In genomic region chr6:110826236-110827129, GRCh38 we compare ENCODE assay signal across 12 cellular contexts. TPM values are rescaled to one million over a fixed set of nuclear protein-coding genes. Genes with fewer than 3 reads are reported as not detected.
DNase-seq lines count a peak whose midpoint lies in the region; ATAC-seq, FAIRE-seq and TF ChIP-seq lines count a peak whose summit lies in the region.
"Had no signal": no experiment of that assay in that cellular context is flagged by ENCODE, and none has a peak within 500 bp of the region (broad histone marks: within the 10 kb centered on the region; RNA-seq: fewer than 3 reads in every experiment).

No MANE protein-coding gene starts in this region.

- RAD21 ChIA-PET in GM12878 (lab: Charles Lee; ENCODE audit: unreplicated experiment): interaction anchor here (0.6 to 0.7 kb wide), 3 partner anchors 97 to 335 kb away, joined by 4 to 6 read pairs (median 4); no protein-coding TSS in a partner anchor

- no peaks in the 10 kb centered on the region for H3K79me2 ChIP-seq in GM12878 (ENCODE audit: control insufficient read depth, insufficient read depth, low read length)

- in situ Hi-C loops in KBM-7 (cut with MboI; ENCODE audit: low pct_unique_long_range_greater_than_20kb, low sequenced_read_pairs) (no loop called here), GM12878 (cut with MboI) (no loop called here)

- SMC1A ChIA-PET in GM12878 (lab: Charles Lee; ENCODE audit: uncharacterized antibody, unreplicated experiment): interaction anchor here (1.1 kb wide), 2 partner anchors 10 to 51 kb away, joined by 3 to 5 read pairs; no protein-coding TSS in a partner anchor

- CTCF ChIA-PET in GM12878 (lab: Yijun Ruan, JAX): interaction anchor here (0.6 to 1.4 kb wide), 2 partner anchors 52 to 104 kb away, joined by 3 to 4 read pairs; no protein-coding TSS in a partner anchor

- H3K4me2 ChIP-seq in GM12878 (ENCODE audit: control insufficient read depth, insufficient read depth): no peak overlapping the region

- H3K4me3 ChIP-seq in GM12878: no peak overlapping the region
- peak overlapping the region in 1 of 3 donors; percentile 41 for H3K4me3 ChIP-seq in liver (ENCODE audit: low read depth in 1 of 3, low read length in 3 of 3)
- H3K4me3 ChIP-seq in suprapubic skin: no peak overlapping the region
- H3K4me3 ChIP-seq in WERI-Rb-1 (ENCODE audit: low read depth, low read length): no peak overlapping the region

- DNase-seq in KBM-7: peak; percentile 54
- DNase-seq in GM12878 (ENCODE audit: low read depth, low spot score): no peak
- DNase-seq in suprapubic skin (ENCODE audit: low spot score in 2 of 2): no peak
- no peak for DNase-seq in SW480 (ENCODE audit: low spot score)
- DNase-seq in WERI-Rb-1: no peak
- DNase-seq in NAMALWA (ENCODE audit: low spot score): no peak
- DNase-seq: activated CD4-positive, alpha-beta T cell treated with anti-CD3 and anti-CD28 coated beads, Interleukin-2, amount 50 U/mL, for 4 hours; activated naive CD8-positive, alpha-beta T cell treated with anti-CD3 and anti-CD28 coated beads for 36 hours; NCI-H146 had no signal

- TF ChIP-seq POLR2A in GM12878 (IDR thresholded peaks at IDR 0.05; ENCODE audit: low read depth, low read length): no peak
- no peak for TF ChIP-seq POLR2A in suprapubic skin (IDR thresholded peaks at IDR 0.05)

- no TSS peak for BruUV-seq in GM12878 (replicated peaks; lab: Mats Ljungman, UMichigan)

- no peak for TF ChIP-seq RAD21 in GM12878 (IDR thresholded peaks at IDR 0.05; ENCODE audit: insufficient read depth, low read depth, low read length)
- peak in 1 of 2 donors; percentile 14 for TF ChIP-seq RAD21 in liver (IDR thresholded peaks at IDR 0.05)

- TF ChIP-seq EP300 in GM12878 (IDR thresholded peaks at IDR 0.05; ENCODE audit: borderline replicate concordance in 1 of 2, control insufficient read depth in 1 of 2, low read depth in 2 of 2, low read length in 2 of 2) (no peak), suprapubic skin (IDR thresholded peaks at IDR 0.05) (no peak)

- POLR2A ChIA-PET in GM12878 (lab: Charles Lee): interaction anchor here (2.4 kb wide), 1 partner anchor 11 kb away, joined by 7 read pairs; the partner anchor contains the start of gene CDK19

- FAIRE-seq in GM12878 (lab: Jason Lieb, UNC): no peak

- intact Hi-C loops in GM12878 (cut with micrococcal nuclease; ENCODE audit: unreplicated experiment): no loop called here

- no peaks in the 10 kb centered on the region for H3K36me3 ChIP-seq in GM12878 (ENCODE audit: control insufficient read depth in 2 of 2, insufficient read depth in 2 of 2, low read length in 1 of 2)
- H3K36me3 ChIP-seq in liver (ENCODE audit: control insufficient read depth in 4 of 4, insufficient read depth in 3 of 4, low read depth in 1 of 4, low read length in 3 of 4): no peaks in the 10 kb centered on the region
- no peaks in the 10 kb centered on the region for H3K36me3 ChIP-seq in suprapubic skin
- no peaks in the 10 kb centered on the region for H3K36me3 ChIP-seq in WERI-Rb-1

- peak overlapping the region; percentile 41 for H2AFZ ChIP-seq in GM12878 (ENCODE audit: control insufficient read depth, low read depth, low read length)

- H3K9ac ChIP-seq in GM12878 (ENCODE audit: control insufficient read depth, insufficient read depth, low read length): no peak overlapping the region
- no peak overlapping the region for H3K9ac ChIP-seq in liver (ENCODE audit: low read depth in 1 of 2, low read length in 2 of 2)

- H3K9me3 ChIP-seq in GM12878 (replicated peaks; ENCODE audit: control insufficient read depth, insufficient read depth, low read length) (no peaks in the 10 kb centered on the region), liver (ENCODE audit: control insufficient read depth in 4 of 4, low read length in 3 of 4) (no peaks in the 10 kb centered on the region), suprapubic skin (no peaks in the 10 kb centered on the region), WERI-Rb-1 (ENCODE audit: severe bottlenecking) (no peaks in the 10 kb centered on the region)

- TF ChIP-seq CTCF in GM12878 (IDR thresholded peaks at IDR 0.05 in 2 of 3, conservative IDR thresholded peaks at IDR 0.05 in 1 of 3; ENCODE audit: control insufficient read depth in 2 of 3, extremely low read depth in 1 of 3, insufficient read depth in 1 of 3, low read depth in 3 of 3, low read length in 3 of 3) (no peak), liver (IDR thresholded peaks at IDR 0.05; ENCODE audit: low read depth, low read length, missing input control) (no peak), suprapubic skin (IDR thresholded peaks at IDR 0.05) (no peak), WERI-Rb-1 (IDR thresholded peaks at IDR 0.05; ENCODE audit: low read depth, low read length) (no peak)

- ATAC-seq in GM12878 (no peak; the same call in 2 of the 3 replicates), GM18517 (IDR thresholded peaks at IDR 0.05; ENCODE audit: unreplicated experiment) (no peak)
- ATAC-seq: Panc1 had no signal

- H3K27me3 ChIP-seq in GM12878 (replicated peaks in 1 of 2; ENCODE audit: control insufficient read depth in 2 of 2, insufficient read depth in 2 of 2, low read length in 1 of 2): no peaks in the 10 kb centered on the region
- no peaks in the 10 kb centered on the region for H3K27me3 ChIP-seq in liver (ENCODE audit: control insufficient read depth in 4 of 4, insufficient read depth in 4 of 4, low read length in 3 of 4)
- H3K27me3 ChIP-seq in suprapubic skin: no peaks in the 10 kb centered on the region
- H3K27me3 ChIP-seq in WERI-Rb-1 (ENCODE audit: insufficient read depth, low read depth, severe bottlenecking): no peaks in the 10 kb centered on the region

- H3K27ac ChIP-seq in GM12878 (ENCODE audit: control insufficient read depth, insufficient read depth) (no peak overlapping the region), liver (ENCODE audit: low read depth in 1 of 2, low read length in 2 of 2) (peak overlapping the region in 1 of 2 donors; percentile 26), suprapubic skin (peak overlapping the region; percentile 58), WERI-Rb-1 (no peak overlapping the region)

- 83% methylated on average over 8 of the region's 9 CpGs for WGBS in GM12878 (ENCODE audit: insufficient coverage, insufficient replicate concordance, low lambda C conversion rate, missing lambda C conversion rate)
- 65% methylated on average over 9 of the region's 9 CpGs for whole genome bisulfite sequencing in liver
- WGBS in suprapubic skin: 60% methylated on average over 9 of the region's 9 CpGs

- no peaks in the 10 kb centered on the region for H3K4me1 ChIP-seq in GM12878 (ENCODE audit: control insufficient read depth, insufficient read depth, low read length)
- H3K4me1 ChIP-seq in liver (ENCODE audit: control insufficient read depth in 4 of 4, insufficient read depth in 4 of 4, low read length in 3 of 4): peaks cover 0 to 16% (median 7%) of the 10 kb centered on the region in 4 donors
- H3K4me1 ChIP-seq in suprapubic skin: peaks cover 17% of the 10 kb centered on the region

- no peaks in the 10 kb centered on the region for H4K20me1 ChIP-seq in GM12878 (ENCODE audit: control insufficient read depth, insufficient read depth)

TF ChIP-seq in GM12878, 131 proteins besides CTCF, POLR2A, EP300 and RAD21 (continues in another document):
- TF ChIP-seq SMAD1 (IDR thresholded peaks at IDR 0.05; ENCODE audit: low read depth, partially characterized antibody) (no peak), MTA3 (IDR thresholded peaks at IDR 0.05; ENCODE audit: borderline replicate concordance, low read length) (no peak), YBX1 (IDR thresholded peaks at IDR 0.05) (no peak)

RNA-seq across cellular contexts. Expression of gene CDK19, which starts 11.2 kb away (rescaled TPM):
- 41.7 and 42.6 TPM in 2 replicates for total RNA-seq in GM12878 (2013; cell fraction: nucleolus; rRNA removed)
- total RNA-seq in GM12878 (2014; rRNA removed): 11.5 and 13.5 TPM in 2 replicates
- total RNA-seq in GM12878 (2014; rRNA removed; fragmentation: Illumina TruSeq; extraction: Trizol): 14.7 and 14.8 TPM in 2 replicates
- 16.2 and 18.6 TPM in 2 replicates for total RNA-seq in GM12878 (2021)
- 8.6 TPM for polyA plus RNA-seq in GM12878 (2011; ENCODE audit: low read depth)
- polyA plus RNA-seq in GM12878 (2011; rRNA removed): 21.4 and 29.9 TPM in 2 replicates
- 6.5 and 9.4 TPM in 2 replicates for polyA plus RNA-seq in GM12878 (2011; cell fraction: cytosol; rRNA removed)
- 15.5 and 15.6 TPM in 2 replicates for polyA plus RNA-seq in GM12878 (2011; cell fraction: nucleus; rRNA removed)
- polyA plus RNA-seq in GM12878 (2012): 15.3 and 19.9 TPM in 2 replicates
- 15.9 and 17.5 TPM in 2 replicates for polyA plus RNA-seq in GM12878 (2014; fragmentation: Illumina TruSeq; extraction: Trizol)
- polyA plus RNA-seq in GM12878 (2014; fragmentation: Nextera tagmentation; extraction: Ambion mirVana): 10 to 100 TPM in 1 of 2 experiments, 1 to 10 TPM in 1; 4.6 to 10.1 TPM
- 8.9 and 13.4 TPM in 2 replicates for polyA plus RNA-seq in GM12878 (2014; rRNA removed)
- 1 to 10 TPM; 6.7 to 7.6 TPM for polyA plus RNA-seq in GM12878 (2016; fragmentation: Nextera tagmentation; extraction: Ambion mirVana)
- 12.5 and 14.2 TPM in 2 replicates for polyA minus RNA-seq in GM12878 (2011; rRNA and poly(A)+ RNA removed)
- 4.8 and 6.5 TPM in 2 replicates for polyA minus RNA-seq in GM12878 (2011; cell fraction: cytosol; rRNA and poly(A)+ RNA removed)
- polyA minus RNA-seq in GM12878 (2011; cell fraction: nucleus; rRNA and poly(A)+ RNA removed): 8.1 and 15.1 TPM in 2 replicates
- 1 to 10 TPM; 5.9 to 7.6 TPM for total RNA-seq in liver
- 1 to 10 TPM; 1.8 to 2.0 TPM for polyA plus RNA-seq in liver
- total RNA-seq in suprapubic skin: 10 to 100 TPM; 14.1 to 20.6 (median 19.4) TPM

RNA-seq across cellular contexts. Expression of gene AMD1, which starts 48.1 kb away (rescaled TPM):
- 97.3 and 103 TPM in 2 replicates for total RNA-seq in GM12878 (2013; cell fraction: nucleolus; rRNA removed)
- total RNA-seq in GM12878 (2014; rRNA removed) (83.1 and 106 TPM in 2 replicates), GM12878 (2014; rRNA removed; fragmentation: Illumina TruSeq; extraction: Trizol) (110 and 116 TPM in 2 replicates), GM12878 (2021) (73.6 and 75.0 TPM in 2 replicates), liver (10 to 100 TPM; 45.7 to 46.4 TPM), suprapubic skin (10 to 100 TPM; 55.4 to 75.7 (median 69.3) TPM)
- 27.9 TPM for polyA plus RNA-seq in GM12878 (2011; ENCODE audit: low read depth)
- polyA plus RNA-seq in GM12878 (2011; rRNA removed) (75.0 and 103 TPM in 2 replicates), GM12878 (2014; fragmentation: Illumina TruSeq; extraction: Trizol) (107 and 134 TPM in 2 replicates), GM12878 (2014; fragmentation: Nextera tagmentation; extraction: Ambion mirVana) (10 to 100 TPM; 59.6 to 75.5 TPM), GM12878 (2014; rRNA removed) (45.3 and 58.2 TPM in 2 replicates), GM12878 (2016; fragmentation: Nextera tagmentation; extraction: Ambion mirVana) (10 to 100 TPM; 87.3 to 92.8 TPM), liver (10 to 100 TPM; 14.5 to 19.6 TPM)
- polyA plus RNA-seq in GM12878 (2011; cell fraction: cytosol; rRNA removed): 27.1 and 32.5 TPM in 2 replicates
- 26.5 and 33.9 TPM in 2 replicates for polyA plus RNA-seq in GM12878 (2011; cell fraction: nucleus; rRNA removed)
- polyA plus RNA-seq in GM12878 (2012): 48.5 and 57.6 TPM in 2 replicates
- 49.9 and 71.1 TPM in 2 replicates for polyA minus RNA-seq in GM12878 (2011; rRNA and poly(A)+ RNA removed)
- polyA minus RNA-seq in GM12878 (2011; cell fraction: cytosol; rRNA and poly(A)+ RNA removed): 31.4 and 34.3 TPM in 2 replicates
- polyA minus RNA-seq in GM12878 (2011; cell fraction: nucleus; rRNA and poly(A)+ RNA removed): 21.2 and 39.3 TPM in 2 replicates
